30 cellular contexts compared by ENCODE assay signal in the genomic region with DNA sequence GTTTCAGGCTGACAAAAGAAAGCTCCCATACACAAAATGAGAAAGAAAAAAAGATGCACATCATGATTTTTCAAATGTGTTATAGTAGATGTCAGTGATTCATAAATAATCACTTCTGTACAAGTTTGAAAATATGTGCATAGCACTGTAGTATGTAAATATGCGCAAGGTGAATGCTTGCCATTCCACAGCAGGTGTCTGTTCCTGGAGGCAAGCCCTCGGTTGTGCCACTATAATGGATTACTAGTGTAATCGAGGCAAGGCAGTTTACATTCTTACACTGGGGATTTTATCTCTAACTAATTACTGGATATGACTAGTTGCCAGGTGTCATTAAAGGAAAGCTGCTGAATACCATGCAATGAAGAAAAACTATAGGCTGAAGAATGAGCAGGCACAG.
"Had no signal": no experiment of that assay in that cellular context is flagged by ENCODE, and none has a peak within 500 bp of the region (broad histone marks: within the 10 kb centered on the region; RNA-seq: fewer than 3 reads in every experiment).

No MANE protein-coding gene starts in this region.

- H3K4me1 ChIP-seq: neural progenitor cell, parathyroid adenoma, psoas muscle, right lobe of liver, sigmoid colon, stomach, upper lobe of left lung, vagina had no signal

- FAIRE-seq: small intestine, urothelium cell line had no signal

- H3K4me3 ChIP-seq: neural progenitor cell, ovary, psoas muscle, right lobe of liver, sigmoid colon, stomach, thoracic aorta, thyroid gland, tibial nerve, upper lobe of left lung, vagina had no signal

- DNase-seq: naive thymus-derived CD4-positive, alpha-beta T cell; natural killer cell; occipital lobe; ovary; posterior cingulate gyrus; psoas muscle; retina; right cardiac atrium; right lobe of liver; sigmoid colon; small intestine; stimulated activated CD4-positive, alpha-beta T cell treated with anti-CD3 and anti-CD28 coated beads, Interleukin-15, amount 100 ng/mL, for 24 hours; stimulated activated CD4-positive, alpha-beta T cell treated with anti-CD3 and anti-CD28 coated beads, Interleukin-2, amount 100 ng/mL, for 24 hours; stimulated activated CD4-positive, alpha-beta T cell treated with anti-CD3 and anti-CD28 coated beads, Interleukin-2, amount 100 ng/mL, for 48 hours; stimulated activated CD4-positive, alpha-beta T cell treated with anti-CD3 and anti-CD28 coated beads, Interleukin-4, amount 100 ng/mL, for 24 hours; stimulated activated naive B cell treated with anti-CD40 and anti-IgM and Interleukin-4, amounts not matched to agents 10 μg/mL and 1 μg/mL and 100 μg/mL, for 72 hours; stimulated activated naive CD4-positive, alpha-beta T cell treated with Interleukin-2 at 50 U/mL for 16 hours; stomach; thyroid gland had no signal

- H3K36me3 ChIP-seq: neural progenitor cell, ovary, right lobe of liver, sigmoid colon, stomach, thoracic aorta, thyroid gland, tibial nerve, upper lobe of left lung, vagina had no signal

- H3K27ac ChIP-seq: neural progenitor cell, ovary, parathyroid adenoma, psoas muscle, right lobe of liver, sigmoid colon, stomach, thoracic aorta, thyroid gland, tibial nerve, upper lobe of left lung, vagina had no signal

- H3K27me3 ChIP-seq: neural progenitor cell, ovary, right lobe of liver, sigmoid colon, stomach, thyroid gland, tibial nerve, upper lobe of left lung, vagina had no signal

- H3K36me3 Mint-ChIP-seq: naive thymus-derived CD4-positive, alpha-beta T cell; natural killer cell; neural progenitor cell; stimulated activated effector memory CD8-positive, alpha-beta T cell treated with anti-CD3 and anti-CD28 coated beads, Interleukin-12 subunit alpha, Interleukin-12 subunit beta, amount 100 ng/mL, for 72 hours; stimulated activated naive B cell treated with anti-CD40 and anti-IgM and Interleukin-4, amounts not matched to agents 10 μg/mL and 1 μg/mL and 100 μg/mL, for 72 hours had no signal

- H3K27ac Mint-ChIP-seq: naive thymus-derived CD4-positive, alpha-beta T cell; natural killer cell; nephron; neural progenitor cell; progenitor cell of endocrine pancreas; stimulated activated effector memory CD8-positive, alpha-beta T cell treated with anti-CD3 and anti-CD28 coated beads, Interleukin-12 subunit alpha, Interleukin-12 subunit beta, amount 100 ng/mL, for 72 hours; stimulated activated naive B cell treated with anti-CD40 and anti-IgM and Interleukin-4, amounts not matched to agents 10 μg/mL and 1 μg/mL and 100 μg/mL, for 72 hours; stimulated activated naive CD8-positive, alpha-beta T cell treated with anti-CD3 and anti-CD28 coated beads, Interleukin-15, Interleukin-2, amounts not matched to agents 100 ng/mL and 50 ng/mL, for 24 hours had no signal

- H3K9me3 ChIP-seq: ovary, psoas muscle, right lobe of liver, sigmoid colon, stomach, thoracic aorta, thyroid gland, tibial nerve, upper lobe of left lung, vagina had no signal

- H3K4me1 Mint-ChIP-seq: naive thymus-derived CD4-positive, alpha-beta T cell; neural progenitor cell; stimulated activated effector memory CD8-positive, alpha-beta T cell treated with anti-CD3 and anti-CD28 coated beads, Interleukin-12 subunit alpha, Interleukin-12 subunit beta, amount 100 ng/mL, for 72 hours; stimulated activated naive B cell treated with anti-CD40 and anti-IgM and Interleukin-4, amounts not matched to agents 10 μg/mL and 1 μg/mL and 100 μg/mL, for 72 hours had no signal

- H3K4me3 Mint-ChIP-seq: naive thymus-derived CD4-positive, alpha-beta T cell; natural killer cell; nephron; neural progenitor cell; stimulated activated effector memory CD8-positive, alpha-beta T cell treated with anti-CD3 and anti-CD28 coated beads, Interleukin-12 subunit alpha, Interleukin-12 subunit beta, amount 100 ng/mL, for 72 hours; stimulated activated naive B cell treated with anti-CD40 and anti-IgM and Interleukin-4, amounts not matched to agents 10 μg/mL and 1 μg/mL and 100 μg/mL, for 72 hours; stimulated activated naive CD8-positive, alpha-beta T cell treated with anti-CD3 and anti-CD28 coated beads, Interleukin-15, Interleukin-2, amounts not matched to agents 100 ng/mL and 50 ng/mL, for 24 hours had no signal

- H3K9me3 Mint-ChIP-seq: natural killer cell; nephron; neural progenitor cell; stimulated activated effector memory CD8-positive, alpha-beta T cell treated with anti-CD3 and anti-CD28 coated beads, Interleukin-12 subunit alpha, Interleukin-12 subunit beta, amount 100 ng/mL, for 72 hours; stimulated activated naive B cell treated with anti-CD40 and anti-IgM and Interleukin-4, amounts not matched to agents 10 μg/mL and 1 μg/mL and 100 μg/mL, for 72 hours; stimulated activated naive CD8-positive, alpha-beta T cell treated with anti-CD3 and anti-CD28 coated beads, Interleukin-15, Interleukin-2, amounts not matched to agents 100 ng/mL and 50 ng/mL, for 24 hours had no signal

- ATAC-seq: naive thymus-derived CD4-positive, alpha-beta T cell; natural killer cell; psoas muscle; right cardiac atrium; right lobe of liver; stimulated activated effector memory CD8-positive, alpha-beta T cell treated with anti-CD3 and anti-CD28 coated beads, Interleukin-12 subunit alpha, Interleukin-12 subunit beta, amount 100 ng/mL, for 72 hours; stimulated activated naive B cell treated with anti-CD40 and anti-IgM and Interleukin-4, amounts not matched to agents 10 μg/mL and 1 μg/mL and 100 μg/mL, for 72 hours had no signal
